In the genomic region with DNA sequence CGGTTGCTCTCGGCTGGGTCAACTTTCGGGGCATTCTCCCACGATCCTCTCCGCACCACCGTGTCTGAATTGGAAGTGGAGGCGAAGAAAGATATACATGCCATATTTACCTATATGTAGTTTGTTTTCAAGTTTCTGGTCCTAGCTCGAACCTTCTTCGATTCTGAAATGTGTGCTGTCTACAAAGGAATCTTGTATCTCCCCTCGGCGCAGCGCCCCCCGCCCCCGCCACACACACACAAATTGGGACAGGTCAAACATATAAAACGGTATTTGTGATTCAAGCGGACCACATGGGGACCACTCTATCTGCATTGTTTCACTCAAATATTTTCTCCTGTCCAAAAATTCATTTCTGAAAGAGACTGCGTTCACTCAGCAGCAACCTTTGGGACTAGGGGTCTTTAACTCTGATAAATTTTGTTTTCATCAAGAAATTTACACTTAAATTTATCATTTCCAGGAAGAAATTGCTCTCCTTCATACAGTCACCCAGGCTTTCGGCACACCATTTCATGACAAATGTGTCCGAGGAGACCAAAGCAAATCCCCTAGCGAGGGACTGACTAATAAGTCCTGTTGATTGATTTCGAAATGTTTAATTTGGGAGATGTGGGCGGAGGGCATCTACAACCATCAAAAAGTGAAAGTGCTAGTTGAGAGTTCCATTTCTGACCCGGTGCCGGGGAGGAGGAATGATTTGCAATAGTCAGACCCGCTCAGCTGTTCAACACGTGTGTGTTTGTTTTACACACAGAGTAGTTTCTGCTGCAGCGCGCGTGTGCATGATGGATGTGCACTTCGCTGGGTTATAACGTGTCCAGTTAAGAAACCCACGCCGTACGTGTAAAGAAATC, we compare ENCODE assay signal across 1 cellular context.
TF ChIP-seq lines count a peak whose summit lies in the region.

No MANE protein-coding gene starts in this region.

TF ChIP-seq in H1, 55 proteins besides CTCF, POLR2A, EP300 and RAD21 (continued from another document):
- TF ChIP-seq SUZ12 (IDR thresholded peaks at IDR 0.05; ENCODE audit: low read length) (peak; percentile 39), FOSL1 (IDR thresholded peaks at IDR 0.05; ENCODE audit: insufficient read depth, low read depth, low read length) (no peak), HDAC2 (IDR thresholded peaks at IDR 0.05; ENCODE audit: borderline replicate concordance in 1 of 2, low read depth in 2 of 2, low read length in 2 of 2) (no peak), MAX (IDR thresholded peaks at IDR 0.05) (peak; percentile 16; the same call in 1 of the 2 replicates), BCL11A (IDR thresholded peaks at IDR 0.05; ENCODE audit: low read depth in 2 of 2, low read length in 2 of 2) (no peak), GTF2F1 (IDR thresholded peaks at IDR 0.05; ENCODE audit: borderline replicate concordance, low read depth, low read length) (no peak), TBP (IDR thresholded peaks at IDR 0.05; ENCODE audit: low read depth, low read length) (0 out of 2 replicates have a peak, but pooled peaks have one; percentile 1)
